In genomic region chrX:150459168-150459567, GRCh38 we compare ENCODE assay signal across 18 cellular contexts.
"Had no signal": no experiment of that assay in that cellular context is flagged by ENCODE, and none has a peak within 500 bp of the region (broad histone marks: within the 10 kb centered on the region; RNA-seq: fewer than 3 reads in every experiment).

No MANE protein-coding gene starts in this region.

- H3K27ac Mint-ChIP-seq: activated T-helper 17 cell treated with anti-CD3 and anti-CD28 coated beads, Interleukin-2, amount 50 U/mL, for 72 hours had no signal

- H3K36me3 ChIP-seq: cardiac muscle cell, esophagus squamous epithelium, heart right ventricle, left lung, prostate gland, right atrium auricular region, suprapubic skin, vagina, WERI-Rb-1 had no signal

- H3K27me3 Mint-ChIP-seq: activated T-helper 17 cell treated with anti-CD3 and anti-CD28 coated beads, Interleukin-2, amount 50 U/mL, for 72 hours; effector memory CD8-positive, alpha-beta T cell; stimulated activated naive CD8-positive, alpha-beta T cell treated with anti-CD3 and anti-CD28 coated beads, Interleukin-15, amount 100 ng/mL, for 72 hours had no signal

- H3K4me1 Mint-ChIP-seq: activated T-helper 17 cell treated with anti-CD3 and anti-CD28 coated beads, Interleukin-2, amount 50 U/mL, for 72 hours; neural crest cell had no signal

- H3K9me3 Mint-ChIP-seq: activated T-helper 17 cell treated with anti-CD3 and anti-CD28 coated beads, Interleukin-2, amount 50 U/mL, for 72 hours; effector memory CD8-positive, alpha-beta T cell had no signal

- ATAC-seq: activated T-helper 17 cell treated with anti-CD3 and anti-CD28 coated beads, Interleukin-2, amount 50 U/mL, for 72 hours; effector memory CD8-positive, alpha-beta T cell; heart right ventricle; left lung; stimulated activated naive CD8-positive, alpha-beta T cell treated with anti-CD3 and anti-CD28 coated beads, Interleukin-15, amount 100 ng/mL, for 72 hours had no signal

- H3K27ac ChIP-seq: cardiac muscle cell, esophagus squamous epithelium, heart right ventricle, left lung, prostate gland, right atrium auricular region, SK-N-MC, suprapubic skin, vagina, WERI-Rb-1 had no signal

- H3K9me3 ChIP-seq: esophagus squamous epithelium, heart right ventricle, left lung, prostate gland, right atrium auricular region, suprapubic skin, vagina had no signal

- H3K4me3 ChIP-seq: cardiac muscle cell, esophagus squamous epithelium, heart right ventricle, left lung, prostate gland, right atrium auricular region, SK-N-MC, suprapubic skin, vagina had no signal

- H3K4me1 ChIP-seq: heart right ventricle, left lung, prostate gland, right atrium auricular region, suprapubic skin, vagina had no signal

- H3K27me3 ChIP-seq: cardiac muscle cell, esophagus squamous epithelium, heart right ventricle, left lung, right atrium auricular region, suprapubic skin, vagina had no signal

- H3K4me3 Mint-ChIP-seq: activated T-helper 17 cell treated with anti-CD3 and anti-CD28 coated beads, Interleukin-2, amount 50 U/mL, for 72 hours; effector memory CD8-positive, alpha-beta T cell; neural crest cell; stimulated activated naive CD8-positive, alpha-beta T cell treated with anti-CD3 and anti-CD28 coated beads, Interleukin-15, amount 100 ng/mL, for 72 hours had no signal

- DNase-seq: activated naive CD4-positive, alpha-beta T cell treated with Interleukin-2 at 50 U/mL for 16 hours; dermis blood vessel endothelial cell; effector memory CD8-positive, alpha-beta T cell; esophagus squamous epithelium; heart right ventricle; left lung; midbrain; stimulated activated CD4-positive, alpha-beta T cell treated with anti-CD3 and anti-CD28 coated beads, Interleukin-2, amount 100 ng/mL, for 24 hours; stimulated activated naive CD8-positive, alpha-beta T cell treated with anti-CD3 and anti-CD28 coated beads, Interleukin-15, amount 100 ng/mL, for 72 hours; WERI-Rb-1 had no signal
